14 cellular contexts compared by ENCODE assay signal in genomic region chr21:37636152-37636860, GRCh38.
DNase-seq lines count a peak whose midpoint lies in the region; ATAC-seq and TF ChIP-seq lines count a peak whose summit lies in the region.
"Had no signal": no experiment of that assay in that cellular context is flagged by ENCODE, and none has a peak within 500 bp of the region (broad histone marks: within the 10 kb centered on the region; RNA-seq: fewer than 3 reads in every experiment).

No MANE protein-coding gene starts in this region.

- H3K9me3 Mint-ChIP-seq in Calu3 (ENCODE audit: low read depth, unreplicated experiment) = peaks cover 4% of the 10 kb centered on the region
- H3K9me3 Mint-ChIP-seq: activated T-helper 1 cell treated with anti-CD3 and anti-CD28 coated beads, Interleukin-12 subunit alpha, Interleukin-12 subunit beta, Interleukin-2, Interleukin-4 antibody, amounts not matched to agents 30 ng/mL and 10 ng/mL and 1 ng/mL, durations not matched to agents 14 hours and 24 hours and 36 hours; natural killer cell treated with Interleukin-12 subunit alpha and Interleukin-12 subunit beta and Interleukin-15 and Interleukin-18, amount 100 ng/mL, for 72 hours had no signal

- H3K4me1 ChIP-seq in SJSA1 (replicated peaks) = peaks cover 15% of the 10 kb centered on the region

- peak overlapping the region; percentile 57 for H3K27ac Mint-ChIP-seq in Calu3 (ENCODE audit: unreplicated experiment)
- H3K27ac Mint-ChIP-seq: activated T-helper 1 cell treated with anti-CD3 and anti-CD28 coated beads, Interleukin-12 subunit alpha, Interleukin-12 subunit beta, Interleukin-2, Interleukin-4 antibody, amounts not matched to agents 30 ng/mL and 10 ng/mL and 1 ng/mL, durations not matched to agents 14 hours and 24 hours and 36 hours; natural killer cell treated with Interleukin-12 subunit alpha and Interleukin-12 subunit beta and Interleukin-15 and Interleukin-18, amount 100 ng/mL, for 72 hours had no signal

- CTCF ChIA-PET in Calu3 (lab: Charles Lee) = interaction anchor here (0.5 kb wide), 1 partner anchor 25 kb away, joined by 6 read pairs; no protein-coding TSS in a partner anchor

- H3K9me3 ChIP-seq in SJSA1 (replicated peaks) = no peaks in the 10 kb centered on the region

- peak; percentile 30 for DNase-seq in Calu3
- DNase-seq in SJSA1 (ENCODE audit: low read depth in 1 of 2, low spot score in 2 of 2) = peak; percentile 72
- peak; percentile 91 for DNase-seq in fibroblast of peridontal ligament (ENCODE audit: extremely low read depth)
- DNase-seq in retinal pigment epithelial cell (ENCODE audit: low read depth) = peak; percentile 60
- DNase-seq in stimulated activated CD4-positive, alpha-beta T cell treated with anti-CD3 and anti-CD28 coated beads, Interleukin-15, amount 100 ng/mL, for 24 hours = no peak
- DNase-seq in NCI-H748 treated with DMSO at 0.1 percent for 48 hours (lab: John Stamatoyannopoulos, UW) = no peak
- no peak for DNase-seq in UCSD-AML1 (lab: John Stamatoyannopoulos, UW; ENCODE audit: unreplicated experiment)
- DNase-seq: NCI-H524; stimulated activated naive CD8-positive, alpha-beta T cell treated with anti-CD3 and anti-CD28 coated beads, Interleukin-15, Interleukin-2, amounts not matched to agents 100 U/mL and 50 U/mL, for 24 hours had no signal

- no peaks in the 10 kb centered on the region for H3K36me3 Mint-ChIP-seq in Calu3 (ENCODE audit: insufficient read depth, unreplicated experiment)
- H3K36me3 Mint-ChIP-seq: natural killer cell treated with Interleukin-12 subunit alpha and Interleukin-12 subunit beta and Interleukin-15 and Interleukin-18, amount 100 ng/mL, for 72 hours had no signal

- H3K27me3 Mint-ChIP-seq in Calu3 (ENCODE audit: unreplicated experiment) = no peaks in the 10 kb centered on the region

- peak overlapping the region; percentile 49 for H3K4me3 Mint-ChIP-seq in Calu3 (ENCODE audit: low read depth, unreplicated experiment)
- H3K4me3 Mint-ChIP-seq: activated T-helper 1 cell treated with anti-CD3 and anti-CD28 coated beads, Interleukin-12 subunit alpha, Interleukin-12 subunit beta, Interleukin-2, Interleukin-4 antibody, amounts not matched to agents 30 ng/mL and 10 ng/mL and 1 ng/mL, durations not matched to agents 14 hours and 24 hours and 36 hours; natural killer cell treated with Interleukin-12 subunit alpha and Interleukin-12 subunit beta and Interleukin-15 and Interleukin-18, amount 100 ng/mL, for 72 hours had no signal

- H3K27ac ChIP-seq in SJSA1 = peak overlapping the region; percentile 49
- H3K27ac ChIP-seq: SK-N-MC had no signal

- TF ChIP-seq CTCF in Calu3 (IDR thresholded peaks at IDR 0.05; ENCODE audit: unreplicated experiment) (no peak), retinal pigment epithelial cell (conservative IDR thresholded peaks at IDR 0.05; ENCODE audit: low read depth, low read length) (no peak)

- BruUV-seq in Calu3 (replicated peaks; lab: Mats Ljungman, UMichigan) = no TSS peak

- intact Hi-C loops in Calu3 (cut with micrococcal nuclease; ENCODE audit: unreplicated experiment) = loop anchor here (2.0 to 5.0 kb wide), 2 partner anchors 36 to 72 kb away; no protein-coding TSS in a partner anchor

- H3K27me3 ChIP-seq in SJSA1 (replicated peaks) = peaks cover 3% of the 10 kb centered on the region; the same call in 1 of the 2 replicates

- peaks cover 46% of the 10 kb centered on the region for H3K4me1 Mint-ChIP-seq in Calu3 (ENCODE audit: low read depth, unreplicated experiment)

- no peak overlapping the region for H3K4me3 ChIP-seq in SJSA1
- H3K4me3 ChIP-seq in retinal pigment epithelial cell (ENCODE audit: low read length) = no peak overlapping the region
- H3K4me3 ChIP-seq: GM12878, SK-N-MC had no signal

- no peak for ATAC-seq in HG03460 (IDR thresholded peaks at IDR 0.05; ENCODE audit: unreplicated experiment)
- ATAC-seq: GM12878; natural killer cell treated with Interleukin-12 subunit alpha and Interleukin-12 subunit beta and Interleukin-15 and Interleukin-18, amount 100 ng/mL, for 72 hours; stimulated activated naive CD8-positive, alpha-beta T cell treated with anti-CD3 and anti-CD28 coated beads, Interleukin-15, Interleukin-2, amounts not matched to agents 100 U/mL and 50 U/mL, for 24 hours had no signal

- H3K36me3 ChIP-seq in SJSA1 = no peaks in the 10 kb centered on the region

Comparison
In these comparisons a context has a peak if more than half of its experiments do, and no peak if none do; other contexts are left out.
1. DNase-seq: peak in Calu3 (single experiment), SJSA1 (2 of 2), fibroblast of peridontal ligament (single experiment) and retinal pigment epithelial cell (single experiment); none in stimulated activated CD4-positive, alpha-beta T cell treated with anti-CD3 and anti-CD28 coated beads, Interleukin-15, amount 100 ng/mL, for 24 hours (single experiment), NCI-H748 treated with DMSO at 0.1 percent for 48 hours (single experiment) and UCSD-AML1 (single experiment).